Comparison of ENCODE assay signal across 2 cellular contexts in the genomic region with DNA sequence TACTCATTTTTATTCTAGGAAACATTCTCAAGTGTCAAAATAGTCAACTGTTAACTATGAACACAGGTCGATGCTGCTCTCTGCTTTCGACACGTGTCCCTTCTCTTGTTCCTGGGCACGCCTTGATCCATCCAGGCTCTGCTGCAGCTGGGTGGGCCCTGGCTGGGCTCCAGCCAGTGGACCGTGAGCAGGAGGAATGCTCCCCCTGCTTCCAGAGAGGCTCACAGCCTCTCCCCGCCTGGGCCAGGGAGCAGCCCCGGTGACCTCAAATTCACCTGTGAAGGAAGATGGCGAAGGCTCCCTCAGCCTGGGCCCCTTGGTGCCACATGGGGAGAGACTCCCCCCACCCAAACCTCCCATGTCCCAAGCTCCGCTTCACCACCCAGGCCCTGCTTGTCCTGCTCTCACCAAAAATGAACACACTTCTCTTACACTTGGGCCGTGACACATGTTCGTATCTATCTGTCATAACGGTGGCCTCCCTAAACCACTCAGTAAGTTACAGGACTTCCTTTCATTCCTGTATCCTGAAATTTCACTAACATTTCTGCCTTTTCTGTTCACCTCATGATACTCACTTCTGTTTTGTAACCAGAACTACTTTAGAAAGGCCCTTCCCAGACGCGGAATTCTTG.
TF ChIP-seq lines count a peak whose summit lies in the region.

No MANE protein-coding gene starts in this region.

TF ChIP-seq in GM23338, 12 proteins besides CTCF, POLR2A, EP300 and RAD21:
- TF ChIP-seq STAT1 (IDR thresholded peaks at IDR 0.05; ENCODE audit: unreplicated experiment) (no peak), EZH2phosphoT487 (IDR thresholded peaks at IDR 0.05; ENCODE audit: unreplicated experiment) (no peak), EZH2 (IDR thresholded peaks at IDR 0.05; ENCODE audit: low read depth, unreplicated experiment) (no peak), CREB1 (CRISPR knock-in tag; IDR thresholded peaks at IDR 0.05; ENCODE audit: low read depth) (no peak), ZNF331 (CRISPR knock-in tag; IDR thresholded peaks at IDR 0.05; ENCODE audit: low read depth) (no peak), NANOG (IDR thresholded peaks at IDR 0.05; ENCODE audit: borderline replicate concordance) (no peak)
- TF ChIP-seq, protein P1, sequence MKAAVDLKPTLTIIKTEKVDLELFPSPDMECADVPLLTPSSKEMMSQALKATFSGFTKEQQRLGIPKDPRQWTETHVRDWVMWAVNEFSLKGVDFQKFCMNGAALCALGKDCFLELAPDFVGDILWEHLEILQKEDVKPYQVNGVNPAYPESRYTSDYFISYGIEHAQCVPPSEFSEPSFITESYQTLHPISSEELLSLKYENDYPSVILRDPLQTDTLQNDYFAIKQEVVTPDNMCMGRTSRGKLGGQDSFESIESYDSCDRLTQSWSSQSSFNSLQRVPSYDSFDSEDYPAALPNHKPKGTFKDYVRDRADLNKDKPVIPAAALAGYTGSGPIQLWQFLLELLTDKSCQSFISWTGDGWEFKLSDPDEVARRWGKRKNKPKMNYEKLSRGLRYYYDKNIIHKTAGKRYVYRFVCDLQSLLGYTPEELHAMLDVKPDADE (IDR thresholded peaks at IDR 0.05): no peak
- TF ChIP-seq, protein P2, sequence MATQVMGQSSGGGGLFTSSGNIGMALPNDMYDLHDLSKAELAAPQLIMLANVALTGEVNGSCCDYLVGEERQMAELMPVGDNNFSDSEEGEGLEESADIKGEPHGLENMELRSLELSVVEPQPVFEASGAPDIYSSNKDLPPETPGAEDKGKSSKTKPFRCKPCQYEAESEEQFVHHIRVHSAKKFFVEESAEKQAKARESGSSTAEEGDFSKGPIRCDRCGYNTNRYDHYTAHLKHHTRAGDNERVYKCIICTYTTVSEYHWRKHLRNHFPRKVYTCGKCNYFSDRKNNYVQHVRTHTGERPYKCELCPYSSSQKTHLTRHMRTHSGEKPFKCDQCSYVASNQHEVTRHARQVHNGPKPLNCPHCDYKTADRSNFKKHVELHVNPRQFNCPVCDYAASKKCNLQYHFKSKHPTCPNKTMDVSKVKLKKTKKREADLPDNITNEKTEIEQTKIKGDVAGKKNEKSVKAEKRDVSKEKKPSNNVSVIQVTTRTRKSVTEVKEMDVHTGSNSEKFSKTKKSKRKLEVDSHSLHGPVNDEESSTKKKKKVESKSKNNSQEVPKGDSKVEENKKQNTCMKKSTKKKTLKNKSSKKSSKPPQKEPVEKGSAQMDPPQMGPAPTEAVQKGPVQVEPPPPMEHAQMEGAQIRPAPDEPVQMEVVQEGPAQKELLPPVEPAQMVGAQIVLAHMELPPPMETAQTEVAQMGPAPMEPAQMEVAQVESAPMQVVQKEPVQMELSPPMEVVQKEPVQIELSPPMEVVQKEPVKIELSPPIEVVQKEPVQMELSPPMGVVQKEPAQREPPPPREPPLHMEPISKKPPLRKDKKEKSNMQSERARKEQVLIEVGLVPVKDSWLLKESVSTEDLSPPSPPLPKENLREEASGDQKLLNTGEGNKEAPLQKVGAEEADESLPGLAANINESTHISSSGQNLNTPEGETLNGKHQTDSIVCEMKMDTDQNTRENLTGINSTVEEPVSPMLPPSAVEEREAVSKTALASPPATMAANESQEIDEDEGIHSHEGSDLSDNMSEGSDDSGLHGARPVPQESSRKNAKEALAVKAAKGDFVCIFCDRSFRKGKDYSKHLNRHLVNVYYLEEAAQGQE (IDR thresholded peaks at IDR 0.05; ENCODE audit: unreplicated experiment): no peak

TF ChIP-seq in K562, 482 proteins besides CTCF, POLR2A, EP300 and RAD21 (continued from another document):
- TF ChIP-seq NUFIP1 (IDR thresholded peaks at IDR 0.05; ENCODE audit: partially characterized antibody) (no peak), SMAD1 (IDR thresholded peaks at IDR 0.05; ENCODE audit: low read depth, low read length, partially characterized antibody) (no peak), SAFB2 (IDR thresholded peaks at IDR 0.05; ENCODE audit: borderline replicate concordance, low read depth, low read length, severe bottlenecking) (no peak), ZNF197 (CRISPR knock-in tag; IDR thresholded peaks at IDR 0.05; ENCODE audit: low read depth) (no peak), POLR3G (IDR thresholded peaks at IDR 0.05; ENCODE audit: extremely low read depth, insufficient read length, insufficient replicate concordance) (no peak), TFAM (CRISPR knock-in tag; conservative IDR thresholded peaks at IDR 0.05) (no peak), SMAD4 (CRISPR knock-in tag; conservative IDR thresholded peaks at IDR 0.05) (no peak), ZNF146 (CRISPR knock-in tag; IDR thresholded peaks at IDR 0.05; ENCODE audit: unreplicated experiment) (no peak), MTA2 (IDR thresholded peaks at IDR 0.05; ENCODE audit: low read depth) (no peak), ZNF253 (CRISPR knock-in tag; conservative IDR thresholded peaks at IDR 0.05) (no peak), TAF7 (tag; IDR thresholded peaks at IDR 0.05) (no peak), SMAD3 (CRISPR knock-in tag; conservative IDR thresholded peaks at IDR 0.05) (no peak), L3MBTL2 (IDR thresholded peaks at IDR 0.05) (no peak)
- TF ChIP-seq, protein P3, sequence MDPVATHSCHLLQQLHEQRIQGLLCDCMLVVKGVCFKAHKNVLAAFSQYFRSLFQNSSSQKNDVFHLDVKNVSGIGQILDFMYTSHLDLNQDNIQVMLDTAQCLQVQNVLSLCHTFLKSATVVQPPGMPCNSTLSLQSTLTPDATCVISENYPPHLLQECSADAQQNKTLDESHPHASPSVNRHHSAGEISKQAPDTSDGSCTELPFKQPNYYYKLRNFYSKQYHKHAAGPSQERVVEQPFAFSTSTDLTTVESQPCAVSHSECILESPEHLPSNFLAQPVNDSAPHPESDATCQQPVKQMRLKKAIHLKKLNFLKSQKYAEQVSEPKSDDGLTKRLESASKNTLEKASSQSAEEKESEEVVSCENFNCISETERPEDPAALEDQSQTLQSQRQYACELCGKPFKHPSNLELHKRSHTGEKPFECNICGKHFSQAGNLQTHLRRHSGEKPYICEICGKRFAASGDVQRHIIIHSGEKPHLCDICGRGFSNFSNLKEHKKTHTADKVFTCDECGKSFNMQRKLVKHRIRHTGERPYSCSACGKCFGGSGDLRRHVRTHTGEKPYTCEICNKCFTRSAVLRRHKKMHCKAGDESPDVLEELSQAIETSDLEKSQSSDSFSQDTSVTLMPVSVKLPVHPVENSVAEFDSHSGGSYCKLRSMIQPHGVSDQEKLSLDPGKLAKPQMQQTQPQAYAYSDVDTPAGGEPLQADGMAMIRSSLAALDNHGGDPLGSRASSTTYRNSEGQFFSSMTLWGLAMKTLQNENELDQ (CRISPR knock-in tag; IDR thresholded peaks at IDR 0.05; ENCODE audit: borderline replicate concordance): no peak
- TF ChIP-seq, protein P4, sequence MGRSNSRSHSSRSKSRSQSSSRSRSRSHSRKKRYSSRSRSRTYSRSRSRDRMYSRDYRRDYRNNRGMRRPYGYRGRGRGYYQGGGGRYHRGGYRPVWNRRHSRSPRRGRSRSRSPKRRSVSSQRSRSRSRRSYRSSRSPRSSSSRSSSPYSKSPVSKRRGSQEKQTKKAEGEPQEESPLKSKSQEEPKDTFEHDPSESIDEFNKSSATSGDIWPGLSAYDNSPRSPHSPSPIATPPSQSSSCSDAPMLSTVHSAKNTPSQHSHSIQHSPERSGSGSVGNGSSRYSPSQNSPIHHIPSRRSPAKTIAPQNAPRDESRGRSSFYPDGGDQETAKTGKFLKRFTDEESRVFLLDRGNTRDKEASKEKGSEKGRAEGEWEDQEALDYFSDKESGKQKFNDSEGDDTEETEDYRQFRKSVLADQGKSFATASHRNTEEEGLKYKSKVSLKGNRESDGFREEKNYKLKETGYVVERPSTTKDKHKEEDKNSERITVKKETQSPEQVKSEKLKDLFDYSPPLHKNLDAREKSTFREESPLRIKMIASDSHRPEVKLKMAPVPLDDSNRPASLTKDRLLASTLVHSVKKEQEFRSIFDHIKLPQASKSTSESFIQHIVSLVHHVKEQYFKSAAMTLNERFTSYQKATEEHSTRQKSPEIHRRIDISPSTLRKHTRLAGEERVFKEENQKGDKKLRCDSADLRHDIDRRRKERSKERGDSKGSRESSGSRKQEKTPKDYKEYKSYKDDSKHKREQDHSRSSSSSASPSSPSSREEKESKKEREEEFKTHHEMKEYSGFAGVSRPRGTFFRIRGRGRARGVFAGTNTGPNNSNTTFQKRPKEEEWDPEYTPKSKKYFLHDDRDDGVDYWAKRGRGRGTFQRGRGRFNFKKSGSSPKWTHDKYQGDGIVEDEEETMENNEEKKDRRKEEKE (IDR thresholded peaks at IDR 0.05; ENCODE audit: borderline replicate concordance in 1 of 2, control insufficient read depth in 1 of 2, low read depth in 2 of 2, low read length in 1 of 2): no peak
- TF ChIP-seq, protein P5, sequence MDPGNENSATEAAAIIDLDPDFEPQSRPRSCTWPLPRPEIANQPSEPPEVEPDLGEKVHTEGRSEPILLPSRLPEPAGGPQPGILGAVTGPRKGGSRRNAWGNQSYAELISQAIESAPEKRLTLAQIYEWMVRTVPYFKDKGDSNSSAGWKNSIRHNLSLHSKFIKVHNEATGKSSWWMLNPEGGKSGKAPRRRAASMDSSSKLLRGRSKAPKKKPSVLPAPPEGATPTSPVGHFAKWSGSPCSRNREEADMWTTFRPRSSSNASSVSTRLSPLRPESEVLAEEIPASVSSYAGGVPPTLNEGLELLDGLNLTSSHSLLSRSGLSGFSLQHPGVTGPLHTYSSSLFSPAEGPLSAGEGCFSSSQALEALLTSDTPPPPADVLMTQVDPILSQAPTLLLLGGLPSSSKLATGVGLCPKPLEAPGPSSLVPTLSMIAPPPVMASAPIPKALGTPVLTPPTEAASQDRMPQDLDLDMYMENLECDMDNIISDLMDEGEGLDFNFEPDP (CRISPR knock-in tag; IDR thresholded peaks at IDR 0.05): no peak
- TF ChIP-seq, protein P6, sequence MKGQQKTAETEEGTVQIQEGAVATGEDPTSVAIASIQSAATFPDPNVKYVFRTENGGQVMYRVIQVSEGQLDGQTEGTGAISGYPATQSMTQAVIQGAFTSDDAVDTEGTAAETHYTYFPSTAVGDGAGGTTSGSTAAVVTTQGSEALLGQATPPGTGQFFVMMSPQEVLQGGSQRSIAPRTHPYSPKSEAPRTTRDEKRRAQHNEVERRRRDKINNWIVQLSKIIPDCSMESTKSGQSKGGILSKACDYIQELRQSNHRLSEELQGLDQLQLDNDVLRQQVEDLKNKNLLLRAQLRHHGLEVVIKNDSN (CRISPR knock-in tag; IDR thresholded peaks at IDR 0.05): no peak
- TF ChIP-seq, protein P7, sequence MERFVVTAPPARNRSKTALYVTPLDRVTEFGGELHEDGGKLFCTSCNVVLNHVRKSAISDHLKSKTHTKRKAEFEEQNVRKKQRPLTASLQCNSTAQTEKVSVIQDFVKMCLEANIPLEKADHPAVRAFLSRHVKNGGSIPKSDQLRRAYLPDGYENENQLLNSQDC (CRISPR knock-in tag; IDR thresholded peaks at IDR 0.05): no peak
- TF ChIP-seq, protein P8, sequence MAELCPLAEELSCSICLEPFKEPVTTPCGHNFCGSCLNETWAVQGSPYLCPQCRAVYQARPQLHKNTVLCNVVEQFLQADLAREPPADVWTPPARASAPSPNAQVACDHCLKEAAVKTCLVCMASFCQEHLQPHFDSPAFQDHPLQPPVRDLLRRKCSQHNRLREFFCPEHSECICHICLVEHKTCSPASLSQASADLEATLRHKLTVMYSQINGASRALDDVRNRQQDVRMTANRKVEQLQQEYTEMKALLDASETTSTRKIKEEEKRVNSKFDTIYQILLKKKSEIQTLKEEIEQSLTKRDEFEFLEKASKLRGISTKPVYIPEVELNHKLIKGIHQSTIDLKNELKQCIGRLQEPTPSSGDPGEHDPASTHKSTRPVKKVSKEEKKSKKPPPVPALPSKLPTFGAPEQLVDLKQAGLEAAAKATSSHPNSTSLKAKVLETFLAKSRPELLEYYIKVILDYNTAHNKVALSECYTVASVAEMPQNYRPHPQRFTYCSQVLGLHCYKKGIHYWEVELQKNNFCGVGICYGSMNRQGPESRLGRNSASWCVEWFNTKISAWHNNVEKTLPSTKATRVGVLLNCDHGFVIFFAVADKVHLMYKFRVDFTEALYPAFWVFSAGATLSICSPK (IDR thresholded peaks at IDR 0.05; ENCODE audit: borderline replicate concordance): no peak
TF ChIP-seq in K562: peak in this region for 0.
